24 cellular contexts compared by ENCODE assay signal in the genomic region with DNA sequence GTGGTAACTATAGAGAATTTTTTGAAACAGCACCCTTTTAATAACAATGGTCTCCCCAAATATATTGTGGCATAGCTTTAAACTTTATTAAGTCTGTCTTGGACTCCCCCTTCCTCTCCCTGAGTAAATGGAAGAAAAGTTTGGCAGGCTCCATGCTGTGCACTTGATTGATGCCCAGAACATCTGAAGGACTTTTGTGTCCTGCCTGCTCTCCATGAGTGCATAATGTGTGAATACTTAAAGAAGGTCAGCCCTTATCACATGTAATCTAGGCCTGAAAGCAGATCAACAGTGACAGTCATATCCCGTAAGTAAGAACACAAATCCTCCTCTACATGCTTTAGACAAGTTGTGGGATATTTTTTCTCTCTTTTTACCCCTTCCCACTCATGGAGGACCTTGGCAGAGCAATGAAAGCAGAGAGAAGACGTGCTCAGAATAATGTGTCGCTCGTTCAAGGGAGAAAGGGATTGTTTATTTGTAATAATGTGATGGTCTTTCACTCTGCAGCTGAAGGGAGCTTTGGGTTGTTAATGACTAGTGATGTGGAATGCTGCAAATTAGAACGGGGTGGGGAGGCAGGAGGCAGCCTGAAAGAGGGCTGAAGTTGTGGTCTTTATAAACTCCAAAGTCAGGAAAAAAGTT.
DNase-seq lines count a peak whose midpoint lies in the region; ATAC-seq and TF ChIP-seq lines count a peak whose summit lies in the region.
"Had no signal": no experiment of that assay in that cellular context is flagged by ENCODE, and none has a peak within 500 bp of the region (broad histone marks: within the 10 kb centered on the region; RNA-seq: fewer than 3 reads in every experiment).

No MANE protein-coding gene starts in this region.

- H3F3A ChIP-seq in PC-3 (ENCODE audit: low read length, unreplicated experiment) (no peaks in the 10 kb centered on the region), neural progenitor cell (ENCODE audit: low read depth) (peaks cover 9% of the 10 kb centered on the region)

- H3K9me3 Mint-ChIP-seq in neural progenitor cell (peaks cover 5% of the 10 kb centered on the region), Caco-2 (ENCODE audit: unreplicated experiment) (no peaks in the 10 kb centered on the region)
- H3K9me3 Mint-ChIP-seq: CD4-positive, alpha-beta T cell; HFFc6; IgD-negative memory B cell; stimulated activated memory B cell treated with anti-CD40 and anti-IgM and Interleukin-4, amounts not matched to agents 10 μg/mL and 1 μg/mL and 100 μg/mL, for 72 hours; T-helper 1 cell treated with Interleukin-12 subunit alpha and Interleukin-12 subunit beta and Interleukin-4 antibody, amounts not matched to agents 30 μg/mL and 1 μg/mL, for 36 hours had no signal

- CTCF ChIA-PET in PC-3 (lab: Charles Lee) (no interaction called here), Caco-2 (lab: Charles Lee) (no interaction called here)

- H3K4me3 Mint-ChIP-seq in neural progenitor cell (no peak overlapping the region), Caco-2 (ENCODE audit: unreplicated experiment) (no peak overlapping the region)
- H3K4me3 Mint-ChIP-seq: CD4-positive, alpha-beta T cell; HFFc6; IgD-negative memory B cell; naive B cell; stimulated activated memory B cell treated with anti-CD40 and anti-IgM and Interleukin-4, amounts not matched to agents 10 μg/mL and 1 μg/mL and 100 μg/mL, for 72 hours; T-helper 1 cell treated with Interleukin-12 subunit alpha and Interleukin-12 subunit beta and Interleukin-4 antibody, amounts not matched to agents 30 μg/mL and 1 μg/mL, for 36 hours had no signal

- intact Hi-C loops in PC-3 (cut with micrococcal nuclease): no loop called here
- intact Hi-C loops in Caco-2 (cut with micrococcal nuclease; ENCODE audit: unreplicated experiment): loop anchor here (2.0 kb wide), 2 partner anchors 28 to 40 kb away; no protein-coding TSS in a partner anchor

- TF ChIP-seq CTCF in PC-3 (conservative IDR thresholded peaks at IDR 0.05; ENCODE audit: low read depth, low read length): no peak
- TF ChIP-seq CTCF in neural progenitor cell (IDR thresholded peaks at IDR 0.05): no peak
- no peak for TF ChIP-seq CTCF in BE2C (IDR thresholded peaks at IDR 0.05; ENCODE audit: low read depth, low read length)
- no peak for TF ChIP-seq CTCF in Caco-2 (IDR thresholded peaks at IDR 0.05; ENCODE audit: insufficient read depth in 1 of 2, low read depth in 1 of 2, low read length in 1 of 2, severe bottlenecking in 1 of 2, unreplicated experiment in 1 of 2)

- no peaks in the 10 kb centered on the region for H3K9me2 ChIP-seq in PC-3 (replicated peaks; ENCODE audit: low read length)

- no TSS peak for BruUV-seq in PC-3 (replicated peaks; lab: Mats Ljungman, UMichigan)
- BruUV-seq in Caco-2 (replicated peaks; lab: Mats Ljungman, UMichigan): no TSS peak

- POLR2A ChIA-PET in PC-3 (lab: Charles Lee; ENCODE audit: unreplicated experiment): interaction anchor here (0.6 kb wide), 1 partner anchor 114 kb away, joined by 4 read pairs; no protein-coding TSS in a partner anchor
- POLR2A ChIA-PET in Caco-2 (lab: Charles Lee): no interaction called here

- H3K27ac ChIP-seq in PC-3 (ENCODE audit: low read length) (no peak overlapping the region), neural progenitor cell (peak overlapping the region; percentile 70)
- H3K27ac ChIP-seq: brain microvascular endothelial cell, parathyroid adenoma, PC-9 had no signal

- H3K27me3 Mint-ChIP-seq in neural progenitor cell (ENCODE audit: insufficient read depth, low read depth) (no peaks in the 10 kb centered on the region), Caco-2 (ENCODE audit: insufficient read depth, unreplicated experiment) (no peaks in the 10 kb centered on the region)
- H3K27me3 Mint-ChIP-seq: CD4-positive, alpha-beta T cell; IgD-negative memory B cell; naive B cell; stimulated activated memory B cell treated with anti-CD40 and anti-IgM and Interleukin-4, amounts not matched to agents 10 μg/mL and 1 μg/mL and 100 μg/mL, for 72 hours had no signal

- H3K4me1 Mint-ChIP-seq in neural progenitor cell (peaks cover 15% of the 10 kb centered on the region), Caco-2 (ENCODE audit: low read depth, unreplicated experiment) (peaks cover 1% of the 10 kb centered on the region)
- H3K4me1 Mint-ChIP-seq: IgD-negative memory B cell; naive B cell; stimulated activated memory B cell treated with anti-CD40 and anti-IgM and Interleukin-4, amounts not matched to agents 10 μg/mL and 1 μg/mL and 100 μg/mL, for 72 hours had no signal

- H3K9me3 ChIP-seq in PC-3 (ENCODE audit: low read length): no peaks in the 10 kb centered on the region
- no peaks in the 10 kb centered on the region for H3K9me3 ChIP-seq in neural progenitor cell (ENCODE audit: low read depth)
- no peaks in the 10 kb centered on the region for H3K9me3 ChIP-seq in BE2C
- H3K9me3 ChIP-seq in Caco-2: no peaks in the 10 kb centered on the region

- H2AFZ ChIP-seq in PC-3 (ENCODE audit: low read length): no peak overlapping the region
- H2AFZ ChIP-seq in neural progenitor cell (replicated peaks): peak overlapping the region; percentile 51
- H2AFZ ChIP-seq: parathyroid adenoma, PC-9 had no signal

- H3K36me3 ChIP-seq in PC-3 (ENCODE audit: low read depth, low read length): no peaks in the 10 kb centered on the region
- no peaks in the 10 kb centered on the region for H3K36me3 ChIP-seq in neural progenitor cell
- no peaks in the 10 kb centered on the region for H3K36me3 ChIP-seq in BE2C
- H3K36me3 ChIP-seq in Caco-2 (ENCODE audit: control insufficient read depth, insufficient read depth, low read length): no peaks in the 10 kb centered on the region
- H3K36me3 ChIP-seq: brain microvascular endothelial cell had no signal

- H3K4me3 ChIP-seq in PC-3 (ENCODE audit: low read length) (no peak overlapping the region), neural progenitor cell (peak overlapping the region; percentile 24), BE2C (ENCODE audit: low read depth, low read length) (no peak overlapping the region), Caco-2 (ENCODE audit: low read depth, low read length) (no peak overlapping the region)
- H3K4me3 ChIP-seq: PC-9 had no signal

- no peaks in the 10 kb centered on the region for H4K20me1 ChIP-seq in PC-3 (ENCODE audit: low read length)
- no peaks in the 10 kb centered on the region for H4K20me1 ChIP-seq in neural progenitor cell (ENCODE audit: low read depth)

- H3K36me3 Mint-ChIP-seq in neural progenitor cell (peaks cover 5% of the 10 kb centered on the region), Caco-2 (ENCODE audit: insufficient read depth, unreplicated experiment) (no peaks in the 10 kb centered on the region)
- H3K36me3 Mint-ChIP-seq: IgD-negative memory B cell; naive B cell; stimulated activated memory B cell treated with anti-CD40 and anti-IgM and Interleukin-4, amounts not matched to agents 10 μg/mL and 1 μg/mL and 100 μg/mL, for 72 hours had no signal

- peaks cover 20% of the 10 kb centered on the region for H3K4me1 ChIP-seq in PC-3 (ENCODE audit: insufficient read depth, low read length)
- H3K4me1 ChIP-seq in neural progenitor cell: peaks cover 25% of the 10 kb centered on the region
- peaks cover 7% of the 10 kb centered on the region; the same call in 1 of the 2 replicates for H3K4me1 ChIP-seq in BE2C
- peaks cover 8% of the 10 kb centered on the region for H3K4me1 ChIP-seq in Caco-2
- H3K4me1 ChIP-seq: parathyroid adenoma had no signal

- H3K27ac Mint-ChIP-seq in neural progenitor cell (no peak overlapping the region), Caco-2 (ENCODE audit: unreplicated experiment) (no peak overlapping the region)
- H3K27ac Mint-ChIP-seq: CD4-positive, alpha-beta T cell; HFFc6; naive B cell; stimulated activated memory B cell treated with anti-CD40 and anti-IgM and Interleukin-4, amounts not matched to agents 10 μg/mL and 1 μg/mL and 100 μg/mL, for 72 hours; T-helper 1 cell treated with Interleukin-12 subunit alpha and Interleukin-12 subunit beta and Interleukin-4 antibody, amounts not matched to agents 30 μg/mL and 1 μg/mL, for 36 hours had no signal

- H3K9ac ChIP-seq in PC-3 (ENCODE audit: low read length): no peak overlapping the region
- no peak overlapping the region for H3K9ac ChIP-seq in neural progenitor cell
- H3K9ac ChIP-seq: parathyroid adenoma had no signal

- H3K79me2 ChIP-seq in PC-3 (ENCODE audit: low read length): no peaks in the 10 kb centered on the region
- no peaks in the 10 kb centered on the region for H3K79me2 ChIP-seq in neural progenitor cell (ENCODE audit: low read depth)
- H3K79me2 ChIP-seq: parathyroid adenoma had no signal

- H3K27me3 ChIP-seq in PC-3 (ENCODE audit: low read length) (no peaks in the 10 kb centered on the region), neural progenitor cell (no peaks in the 10 kb centered on the region), BE2C (no peaks in the 10 kb centered on the region), Caco-2 (replicated peaks; ENCODE audit: control insufficient read depth, insufficient read depth, low read length) (no peaks in the 10 kb centered on the region)
- H3K27me3 ChIP-seq: brain microvascular endothelial cell had no signal

- no peak for ATAC-seq in PC-3
- ATAC-seq: stimulated activated memory B cell treated with anti-CD40 and anti-IgM and Interleukin-4, amounts not matched to agents 10 μg/mL and 1 μg/mL and 100 μg/mL, for 72 hours had no signal

- H3K4me2 ChIP-seq in PC-3 (ENCODE audit: low read length) (0 out of 2 replicates have a peak overlapping the region, but pooled peaks have one; percentile 77), neural progenitor cell (peak overlapping the region; percentile 64)
- H3K4me2 ChIP-seq: PC-9 had no signal

- peak in 8 of 14 donors; percentile 8 to 70 (median 22) for DNase-seq in C1 segment of cervical spinal cord (lab: John Stamatoyannopoulos, UW)
- DNase-seq in PC-3: no peak
- DNase-seq in globus pallidus (ENCODE audit: low spot score): peak; percentile 66
- peak; percentile 56 for DNase-seq in neural progenitor cell (ENCODE audit: low spot score)
- no peak for DNase-seq in NCI-H1048 (lab: John Stamatoyannopoulos, UW)
- DNase-seq in BE2C: no peak
- no peak for DNase-seq in Caco-2
- no peak for DNase-seq in amniotic stem cell (lab: John Stamatoyannopoulos, UW)
- DNase-seq: activated CD4-positive, alpha-beta T cell treated with anti-CD3 and anti-CD28 coated beads, Interleukin-2, amount 50 U/mL, for 4 hours; activated effector memory CD4-positive, alpha-beta T cell treated with Interleukin-2 at 50 U/mL for 16 hours; brain microvascular endothelial cell; CD4-positive, alpha-beta T cell; cortex of kidney; HFFc6; naive B cell; NCI-H2227 treated with DMSO at 0.1 percent for 48 hours; NCI-H82; PC-9; SIG-M5; stimulated activated CD4-positive, alpha-beta T cell treated with anti-CD3 and anti-CD28 coated beads, Interleukin-1b, Interleukin-23, amount 100 ng/mL, for 48 hours had no signal

Comparison
In these comparisons a context has a peak if more than half of its experiments do, and no peak if none do; other contexts are left out.
1. DNase-seq: peak in C1 segment of cervical spinal cord (8 of 14), globus pallidus (single experiment) and neural progenitor cell (single experiment); none in PC-3 (single experiment), NCI-H1048 (single experiment), BE2C (single experiment), Caco-2 (0 of 2) and amniotic stem cell (single experiment).